Comparison of ENCODE assay signal across 21 cellular contexts in the genomic region with DNA sequence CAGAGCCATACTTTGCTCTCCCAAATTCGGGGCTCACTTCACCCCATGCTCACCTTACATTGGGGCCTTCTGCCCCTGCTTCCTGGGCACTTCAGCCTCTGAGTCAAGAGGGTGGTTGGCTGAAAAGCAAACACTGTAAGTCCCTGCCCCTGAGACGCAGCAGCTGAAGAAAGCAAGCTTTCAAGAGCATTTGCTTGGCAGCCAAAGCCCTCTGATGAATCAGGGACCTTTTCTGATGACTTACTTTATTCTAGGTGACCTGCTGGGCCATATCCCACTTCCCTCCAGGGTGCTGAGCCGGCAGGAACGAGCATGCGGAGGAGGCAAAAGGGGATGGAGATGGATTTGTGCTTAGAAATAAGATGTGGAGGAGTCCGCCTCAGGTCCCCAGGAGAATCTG.
DNase-seq lines count a peak whose midpoint lies in the region; ATAC-seq and TF ChIP-seq lines count a peak whose summit lies in the region.
"Had no signal": no experiment of that assay in that cellular context is flagged by ENCODE, and none has a peak within 500 bp of the region (broad histone marks: within the 10 kb centered on the region; RNA-seq: fewer than 3 reads in every experiment).

No MANE protein-coding gene starts in this region.

- H3K4me2 ChIP-seq in MM.1S (ENCODE audit: low read depth, low read length), result no peak overlapping the region
- H3K4me2 ChIP-seq: PC-9 had no signal

- no peaks in the 10 kb centered on the region for H3K79me2 ChIP-seq in MM.1S (ENCODE audit: low read length)

- no peak overlapping the region for H3K9ac ChIP-seq in MM.1S (ENCODE audit: low read length)

- H2AFZ ChIP-seq in MM.1S (ENCODE audit: low read length), result no peak overlapping the region
- H2AFZ ChIP-seq: PC-9 had no signal

- no peak overlapping the region for H3K27ac ChIP-seq in left lung
- peak overlapping the region; percentile 82 for H3K27ac ChIP-seq in vagina
- H3K27ac ChIP-seq in MM.1S (ENCODE audit: low read length), result no peak overlapping the region
- H3K27ac ChIP-seq in spleen, result no peak overlapping the region
- H3K27ac ChIP-seq: PC-9, upper lobe of left lung had no signal

- no peaks in the 10 kb centered on the region for H4K20me1 ChIP-seq in MM.1S (ENCODE audit: insufficient read depth, low read length)

- WGBS in spleen, 5 donors, result 70 to 88% (median 80%) methylated on average over 6 of the region's 6 CpGs

- H3K36me3 ChIP-seq in left lung (no peaks in the 10 kb centered on the region), vagina (no peaks in the 10 kb centered on the region), MM.1S (replicated peaks; ENCODE audit: insufficient read depth, low read length) (no peaks in the 10 kb centered on the region), spleen (no peaks in the 10 kb centered on the region)
- H3K36me3 ChIP-seq: upper lobe of left lung had no signal

- H3K4me1 Mint-ChIP-seq in chondrocyte (ENCODE audit: low read depth), result peaks cover 12% of the 10 kb centered on the region
- H3K4me1 Mint-ChIP-seq: stimulated activated naive B cell treated with anti-CD40 and anti-IgM and Interleukin-4, amounts not matched to agents 10 μg/mL and 1 μg/mL and 100 μg/mL, for 72 hours had no signal

- H3K4me3 ChIP-seq in left lung (no peak overlapping the region), vagina (no peak overlapping the region), MM.1S (ENCODE audit: low read length) (no peak overlapping the region), spleen (no peak overlapping the region)
- H3K4me3 ChIP-seq: PC-9, upper lobe of left lung had no signal

- H3K27ac Mint-ChIP-seq in chondrocyte (ENCODE audit: unreplicated experiment), result no peak overlapping the region
- H3K27ac Mint-ChIP-seq: CD4-positive, CD25-positive, alpha-beta regulatory T cell; nephron progenitor cell; stimulated activated naive B cell treated with anti-CD40 and anti-IgM and Interleukin-4, amounts not matched to agents 10 μg/mL and 1 μg/mL and 100 μg/mL, for 72 hours had no signal

- H3K9me3 ChIP-seq in left lung (no peaks in the 10 kb centered on the region), vagina (no peaks in the 10 kb centered on the region), MM.1S (replicated peaks; ENCODE audit: insufficient read depth, low read length) (no peaks in the 10 kb centered on the region), spleen (no peaks in the 10 kb centered on the region)
- H3K9me3 ChIP-seq: upper lobe of left lung had no signal

- H3K4me3 Mint-ChIP-seq in chondrocyte (ENCODE audit: unreplicated experiment), result no peak overlapping the region
- H3K4me3 Mint-ChIP-seq: CD4-positive, CD25-positive, alpha-beta regulatory T cell; nephron progenitor cell; stimulated activated naive B cell treated with anti-CD40 and anti-IgM and Interleukin-4, amounts not matched to agents 10 μg/mL and 1 μg/mL and 100 μg/mL, for 72 hours had no signal

- H3K27me3 ChIP-seq in left lung, result no peaks in the 10 kb centered on the region
- no peaks in the 10 kb centered on the region for H3K27me3 ChIP-seq in vagina
- H3K27me3 ChIP-seq in MM.1S (replicated peaks; ENCODE audit: insufficient read depth, low read length), result peaks cover 37% of the 10 kb centered on the region
- H3K27me3 ChIP-seq in spleen (replicated peaks in 1 of 7), result peaks cover 0 to 15% (median 0%) of the 10 kb centered on the region in 7 donors
- H3K27me3 ChIP-seq: upper lobe of left lung had no signal

- TF ChIP-seq POLR2A in vagina (IDR thresholded peaks at IDR 0.05), result no peak
- no peak for TF ChIP-seq POLR2A in spleen (IDR thresholded peaks at IDR 0.05)

- ATAC-seq in Right ventricle myocardium superior (ENCODE audit: poor library complexity), result no peak
- ATAC-seq in Right ventricle myocardium inferior, result no peak
- peak; percentile 84 for ATAC-seq in left lung
- ATAC-seq: stimulated activated naive B cell treated with anti-CD40 and anti-IgM and Interleukin-4, amounts not matched to agents 10 μg/mL and 1 μg/mL and 100 μg/mL, for 72 hours had no signal

- intact Hi-C loops in Right ventricle myocardium superior (cut with DNase I), result no loop called here
- intact Hi-C loops in Right ventricle myocardium inferior (cut with DNase I), result loop anchor here (5.0 kb wide), 1 partner anchor 74 kb away; no protein-coding TSS in a partner anchor
- intact Hi-C loops in left lung (cut with DNase I), result no loop called here
- intact Hi-C loops in vagina (cut with DNase I), result no loop called here
- intact Hi-C loops in spleen (cut with DNase I; ENCODE audit: low total_unique reads), result no loop called here

- DNase-seq in Right ventricle myocardium superior, result peak; percentile 13
- no peak for DNase-seq in Right ventricle myocardium inferior (ENCODE audit: missing footprints)
- DNase-seq in chondrocyte (ENCODE audit: low spot score), result peak; percentile 34
- DNase-seq in left lung, result peak; percentile 34 to 60
- no peak for DNase-seq in vagina (ENCODE audit: extremely low spot score in 2 of 2)
- DNase-seq in NCI-H524 (lab: John Stamatoyannopoulos, UW), result no peak
- no peak for DNase-seq in MM.1S
- DNase-seq in spleen, result no peak
- DNase-seq: caudate nucleus; CD4-positive, CD25-positive, alpha-beta regulatory T cell; DMS53; effector CD4-positive, alpha-beta T cell; GOT3; hippocampal formation; NCI-H2081; NCI-H69; nephron progenitor cell; PC-9; stimulated activated naive B cell treated with anti-CD40 and anti-IgM and Interleukin-4, amounts not matched to agents 10 μg/mL and 1 μg/mL and 100 μg/mL, for 72 hours; T-helper 9 cell had no signal

- H3F3A ChIP-seq in MM.1S (ENCODE audit: insufficient read depth, low read length), result no peaks in the 10 kb centered on the region

- peaks cover 0 to 9% of the 10 kb centered on the region in 2 donors for H3K4me1 ChIP-seq in left lung
- H3K4me1 ChIP-seq in vagina, result peaks cover 23% of the 10 kb centered on the region
- no peaks in the 10 kb centered on the region for H3K4me1 ChIP-seq in MM.1S (ENCODE audit: low read length)
- H3K4me1 ChIP-seq in spleen, result no peaks in the 10 kb centered on the region

- no peaks in the 10 kb centered on the region for H3K9me3 Mint-ChIP-seq in chondrocyte (ENCODE audit: low read depth)
- H3K9me3 Mint-ChIP-seq: nephron progenitor cell; stimulated activated naive B cell treated with anti-CD40 and anti-IgM and Interleukin-4, amounts not matched to agents 10 μg/mL and 1 μg/mL and 100 μg/mL, for 72 hours had no signal

- TF ChIP-seq CTCF in chondrocyte (IDR thresholded peaks at IDR 0.05) (no peak), left lung (IDR thresholded peaks at IDR 0.05) (no peak), vagina (IDR thresholded peaks at IDR 0.05) (no peak), MM.1S (IDR thresholded peaks at IDR 0.05; ENCODE audit: low read length) (no peak), spleen (IDR thresholded peaks at IDR 0.05 in 8 of 11, conservative IDR thresholded peaks at IDR 0.05 in 3 of 11) (no peak)

- H3K27me3 Mint-ChIP-seq in chondrocyte (ENCODE audit: low read depth), result peaks cover 6% of the 10 kb centered on the region
- H3K27me3 Mint-ChIP-seq: CD4-positive, CD25-positive, alpha-beta regulatory T cell had no signal

- H3K36me3 Mint-ChIP-seq in chondrocyte (ENCODE audit: low read depth), result no peaks in the 10 kb centered on the region
- H3K36me3 Mint-ChIP-seq: CD4-positive, CD25-positive, alpha-beta regulatory T cell; stimulated activated naive B cell treated with anti-CD40 and anti-IgM and Interleukin-4, amounts not matched to agents 10 μg/mL and 1 μg/mL and 100 μg/mL, for 72 hours had no signal

- H3K9me2 ChIP-seq in MM.1S (replicated peaks; ENCODE audit: insufficient read depth, low read length), result no peaks in the 10 kb centered on the region

Comparison
In these comparisons a context has a peak if more than half of its experiments do, and no peak if none do; other contexts are left out.
1. DNase-seq: peak in Right ventricle myocardium superior (single experiment), chondrocyte (single experiment) and left lung (2 of 2); none in Right ventricle myocardium inferior (single experiment), vagina (0 of 2), NCI-H524 (0 of 2), MM.1S (single experiment) and spleen (single experiment).